26 cellular contexts compared by ENCODE assay signal in the genomic region with DNA sequence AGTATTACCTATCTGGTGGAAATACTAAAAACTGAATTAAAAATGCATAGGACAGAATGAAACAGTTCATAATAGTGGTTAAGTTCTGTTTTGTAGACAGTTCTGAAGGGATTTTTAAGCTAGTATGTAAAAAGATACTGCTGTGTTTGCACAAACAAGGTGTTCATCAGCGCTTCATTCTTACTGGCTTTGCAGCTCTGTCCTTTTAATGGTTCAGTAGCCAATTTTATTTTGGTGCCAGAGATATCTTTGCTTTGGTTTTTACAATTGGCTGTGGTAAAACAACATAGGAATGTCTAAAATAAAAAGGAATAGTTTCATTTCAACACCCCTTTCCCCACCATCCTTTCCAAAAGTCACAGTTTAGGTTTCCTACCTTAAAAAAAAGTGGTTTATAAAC.
"Had no signal": no experiment of that assay in that cellular context is flagged by ENCODE, and none has a peak within 500 bp of the region (broad histone marks: within the 10 kb centered on the region; RNA-seq: fewer than 3 reads in every experiment).

No MANE protein-coding gene starts in this region.

- H3K27ac ChIP-seq: dorsolateral prefrontal cortex, epithelial cell of prostate, gastroesophageal sphincter, heart left ventricle, hepatocyte, pancreas, stomach, thyroid gland had no signal

- H3K36me3 Mint-ChIP-seq: natural killer cell; stimulated activated effector memory CD8-positive, alpha-beta T cell treated with anti-CD3 and anti-CD28 coated beads, Interleukin-12 subunit alpha, Interleukin-12 subunit beta, amount 100 ng/mL, for 72 hours had no signal

- H3K4me3 ChIP-seq: dorsolateral prefrontal cortex, gastroesophageal sphincter, heart left ventricle, hepatocyte, lung, pancreas, smooth muscle cell, stomach, thyroid gland had no signal

- H3K27ac Mint-ChIP-seq: endodermal cell, natural killer cell, type B pancreatic cell had no signal

- H3K9me3 ChIP-seq: gastroesophageal sphincter, pancreas, stomach, thyroid gland had no signal

- H3K4me3 Mint-ChIP-seq: endodermal cell; memory B cell; natural killer cell; stimulated activated effector memory CD8-positive, alpha-beta T cell treated with anti-CD3 and anti-CD28 coated beads, Interleukin-12 subunit alpha, Interleukin-12 subunit beta, amount 100 ng/mL, for 72 hours; type B pancreatic cell had no signal

- H3K27me3 Mint-ChIP-seq: memory B cell, type B pancreatic cell had no signal

- H3K36me3 ChIP-seq: gastroesophageal sphincter, heart left ventricle, pancreas, stomach, thyroid gland had no signal

- H3K27me3 ChIP-seq: dorsolateral prefrontal cortex, gastroesophageal sphincter, heart left ventricle, hepatocyte, pancreas, stomach, thyroid gland had no signal

- H3K9me3 Mint-ChIP-seq: natural killer cell; stimulated activated effector memory CD8-positive, alpha-beta T cell treated with anti-CD3 and anti-CD28 coated beads, Interleukin-12 subunit alpha, Interleukin-12 subunit beta, amount 100 ng/mL, for 72 hours; type B pancreatic cell had no signal

- ATAC-seq: esophagus mucosa; gastroesophageal sphincter; heart left ventricle; left lobe of liver; natural killer cell; pancreas; sciatic nerve; stimulated activated effector memory CD8-positive, alpha-beta T cell treated with anti-CD3 and anti-CD28 coated beads, Interleukin-12 subunit alpha, Interleukin-12 subunit beta, amount 100 ng/mL, for 72 hours had no signal

- DNase-seq: dorsolateral prefrontal cortex; effector CD4-positive, alpha-beta T cell; endodermal cell; foreskin fibroblast; heart left ventricle; kidney; natural killer cell; occipital lobe; pancreas; stimulated activated CD4-positive, alpha-beta T cell treated with anti-CD3 and anti-CD28 coated beads, Interleukin-12 subunit alpha, Interleukin-12 subunit beta, amount 100 ng/mL, for 4 hours; stimulated activated CD4-positive, alpha-beta T cell treated with anti-CD3 and anti-CD28 coated beads, Interleukin-2, amount 100 ng/mL, for 24 hours; stimulated activated CD4-positive, alpha-beta T cell treated with anti-CD3 and anti-CD28 coated beads, Interleukin-4, amount 100 ng/mL, for 24 hours; stimulated activated naive CD4-positive, alpha-beta T cell treated with Interleukin-2 at 50 U/mL for 16 hours; stomach; thyroid gland had no signal
